8 cellular contexts compared by ENCODE assay signal in genomic region chr3:130892759-130893239, GRCh38. TPM values are rescaled to one million over a fixed set of nuclear protein-coding genes. Genes with fewer than 3 reads are reported as not detected.
A peak's percentile ranks its signal among the peaks of the same experiment; 100 is the strongest.
DNase-seq lines count a peak whose midpoint lies in the region; ATAC-seq, FAIRE-seq and TF ChIP-seq lines count a peak whose summit lies in the region.

No MANE protein-coding gene starts in this region.

- H3K27ac ChIP-seq in ACC112 (ENCODE audit: low read depth, low read length) (peak overlapping the region; percentile 81), kidney (ENCODE audit: low read depth in 2 of 2, low read length in 2 of 2) (peak overlapping the region; percentile 94 to 98)

- peak overlapping the region; percentile 91 for H3K4me3 ChIP-seq in ACC112 (ENCODE audit: low read depth, low read length)
- peak overlapping the region; percentile 81 to 95 for H3K4me3 ChIP-seq in kidney (ENCODE audit: low read length in 2 of 2)

- no peaks in the 10 kb centered on the region for H3K27me3 ChIP-seq in ACC112 (ENCODE audit: insufficient read depth, low read length)

- peaks cover 13% of the 10 kb centered on the region for H3K4me1 ChIP-seq in ACC112 (ENCODE audit: control insufficient read depth, insufficient read depth, low read length, unreplicated experiment)
- H3K4me1 ChIP-seq in kidney (ENCODE audit: control insufficient read depth in 1 of 2, insufficient read depth in 1 of 2, low read depth in 1 of 2, low read length in 2 of 2), result peaks cover 0 to 9% of the 10 kb centered on the region in 2 donors

- peak overlapping the region; percentile 96 to 99 for H3K9ac ChIP-seq in kidney (ENCODE audit: low read length in 2 of 2)

- H3K36me3 ChIP-seq in ACC112 (ENCODE audit: insufficient read depth, low read length), result no peaks in the 10 kb centered on the region
- no peaks in the 10 kb centered on the region for H3K36me3 ChIP-seq in kidney (ENCODE audit: control insufficient read depth in 1 of 2, insufficient read depth in 2 of 2, low read length in 2 of 2)

- peak; percentile 76 for FAIRE-seq in kidney (lab: Jason Lieb, UNC)

- intact Hi-C loops in kidney (cut with DNase I), result no loop called here

- DNase-seq in NCI-H2107 (lab: John Stamatoyannopoulos, UW) (peak; percentile 84), UCSD-AML1 (lab: John Stamatoyannopoulos, UW; ENCODE audit: unreplicated experiment) (peak; percentile 48), cerebellar cortex (ENCODE audit: low spot score) (peak; percentile 94), kidney (no peak)
- DNase-seq in stimulated activated CD4-positive, alpha-beta T cell treated with anti-CD3 and anti-CD28 coated beads, Interleukin-15, amount 100 ng/mL, for 48 hours (ENCODE audit: low read depth in 2 of 2), result peak; percentile 29 to 58

- no peaks in the 10 kb centered on the region for H3K9me3 ChIP-seq in kidney (ENCODE audit: control insufficient read depth in 1 of 2, low read length in 2 of 2)

- TF ChIP-seq CTCF in kidney (IDR thresholded peaks at IDR 0.05; ENCODE audit: borderline replicate concordance, extremely low read depth, insufficient read depth), result peak; percentile 79

- peaks cover 37% of the 10 kb centered on the region for H3K79me2 ChIP-seq in ACC112 (ENCODE audit: control insufficient read depth, insufficient read depth, low read length, unreplicated experiment)

- peak overlapping the region; percentile 93 for H2AFZ ChIP-seq in ACC112 (ENCODE audit: low read length, unreplicated experiment)

- peak; percentile 47 for ATAC-seq in GM18511 (IDR thresholded peaks at IDR 0.05; ENCODE audit: unreplicated experiment)
- peak; percentile 41 for ATAC-seq in HG03095 (IDR thresholded peaks at IDR 0.05; ENCODE audit: unreplicated experiment)

RNA-seq across cellular contexts. Expression of gene ATP2C1, which starts 1.1 kb away (rescaled TPM):
- 102 TPM for total RNA-seq in kidney
- 46.8 TPM for polyA plus RNA-seq in kidney (ENCODE audit: insufficient read depth, low read depth, low replicate concordance)
